In the genomic region with DNA sequence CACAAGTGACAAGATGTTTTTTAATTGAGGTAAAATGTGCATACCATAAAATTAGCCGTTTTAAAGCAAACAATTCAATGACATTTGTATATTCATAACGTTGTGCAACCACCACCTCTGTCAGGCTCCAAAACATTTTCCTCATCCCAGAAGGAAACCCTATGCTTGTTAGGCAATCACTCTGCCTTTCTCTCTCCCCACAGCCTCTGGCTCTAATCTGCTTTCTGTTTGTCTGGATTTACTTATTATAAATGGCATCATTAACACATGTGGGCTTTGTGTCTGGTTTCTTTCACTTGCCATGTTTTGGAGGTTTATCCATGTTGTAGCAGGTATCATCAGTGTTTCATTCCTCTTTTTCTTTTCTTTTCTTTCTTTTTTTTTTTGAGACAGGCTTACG, we compare ENCODE assay signal across 21 cellular contexts. TPM values are rescaled to one million over a fixed set of nuclear protein-coding genes. Genes with fewer than 3 reads are reported as not detected.
DNase-seq lines count a peak whose midpoint lies in the region; TF ChIP-seq lines count a peak whose summit lies in the region.
"Had no signal": no experiment of that assay in that cellular context is flagged by ENCODE, and none has a peak within 500 bp of the region (broad histone marks: within the 10 kb centered on the region; RNA-seq: fewer than 3 reads in every experiment).

No MANE protein-coding gene starts in this region.

- H3K4me1 Mint-ChIP-seq in endothelial cell (ENCODE audit: unreplicated experiment) (peaks cover 31% of the 10 kb centered on the region), mesothelial cell of epicardium (peaks cover 38% of the 10 kb centered on the region)

- H3K79me2 ChIP-seq in hepatocyte: no peaks in the 10 kb centered on the region

- H3K27me3 ChIP-seq in hepatocyte: peaks cover 16% of the 10 kb centered on the region

- H3K27ac ChIP-seq in hepatocyte: no peak overlapping the region
- H3K27ac ChIP-seq: ascending aorta, heart right ventricle had no signal

- no peaks in the 10 kb centered on the region for H4K20me1 ChIP-seq in hepatocyte (ENCODE audit: insufficient read depth, poor library complexity, severe bottlenecking)

- H3K27me3 Mint-ChIP-seq in endothelial cell (ENCODE audit: unreplicated experiment) (peaks cover 16% of the 10 kb centered on the region), mesothelial cell of epicardium (ENCODE audit: low read depth) (peaks cover 22% of the 10 kb centered on the region)

- peak overlapping the region; percentile 78 for H3K4me3 Mint-ChIP-seq in endothelial cell (ENCODE audit: unreplicated experiment)
- H3K4me3 Mint-ChIP-seq in mesothelial cell of epicardium: no peak overlapping the region
- H3K4me3 Mint-ChIP-seq: activated CD4-positive, alpha-beta T cell treated with anti-CD3 and anti-CD28 coated beads, Interleukin-2, amount 10 ng/mL, durations not matched to agents 24 days and 14 days had no signal

- peaks cover 29% of the 10 kb centered on the region for H3K4me1 ChIP-seq in hepatocyte (ENCODE audit: insufficient read depth)

- H3K27ac Mint-ChIP-seq in endothelial cell (ENCODE audit: unreplicated experiment) (peak overlapping the region; percentile 83), mesothelial cell of epicardium (no peak overlapping the region)

- no peaks in the 10 kb centered on the region for H3K9me2 ChIP-seq in hepatocyte (replicated peaks; ENCODE audit: insufficient read depth)

- no peaks in the 10 kb centered on the region for H3K36me3 ChIP-seq in hepatocyte (replicated peaks; ENCODE audit: insufficient read depth, low read depth)
- H3K36me3 ChIP-seq: ascending aorta, heart right ventricle had no signal

- TF ChIP-seq CTCF in AG09319 (IDR thresholded peaks at IDR 0.05; ENCODE audit: low read depth, low read length) (no peak), endothelial cell (IDR thresholded peaks at IDR 0.05; ENCODE audit: unreplicated experiment) (no peak), hepatocyte (IDR thresholded peaks at IDR 0.05; ENCODE audit: poor library complexity) (no peak), mesothelial cell of epicardium (IDR thresholded peaks at IDR 0.05; ENCODE audit: unreplicated experiment) (no peak)

- H3K9me3 Mint-ChIP-seq in endothelial cell (ENCODE audit: unreplicated experiment): no peaks in the 10 kb centered on the region
- H3K9me3 Mint-ChIP-seq in mesothelial cell of epicardium: no peaks in the 10 kb centered on the region
- H3K9me3 Mint-ChIP-seq: naive thymus-derived CD8-positive, alpha-beta T cell had no signal

- no peaks in the 10 kb centered on the region for H3K9me3 ChIP-seq in hepatocyte (ENCODE audit: low read depth)
- H3K9me3 ChIP-seq: ascending aorta had no signal

- H3K36me3 Mint-ChIP-seq in endothelial cell (ENCODE audit: low read depth, unreplicated experiment) (peaks cover 21% of the 10 kb centered on the region), mesothelial cell of epicardium (no peaks in the 10 kb centered on the region)
- H3K36me3 Mint-ChIP-seq: naive thymus-derived CD8-positive, alpha-beta T cell had no signal

- peak; percentile 67 for DNase-seq in AG09319 (ENCODE audit: extremely low read depth, low read depth)
- peak; percentile 3 for DNase-seq in NAMALWA (ENCODE audit: low spot score)
- DNase-seq in endothelial cell (ENCODE audit: low spot score): no peak
- DNase-seq in hepatocyte (ENCODE audit: low spot score): peak; percentile 48
- DNase-seq in kidney tubule cell (ENCODE audit: low spot score): no peak
- no peak for DNase-seq in mesothelial cell of epicardium (ENCODE audit: low spot score in 2 of 2, unreplicated experiment in 2 of 2)
- DNase-seq in NCI-H2107 treated with DMSO at 0.1 percent for 48 hours (lab: John Stamatoyannopoulos, UW; ENCODE audit: unreplicated experiment): no peak
- no peak for DNase-seq in stimulated activated CD4-positive, alpha-beta T cell treated with anti-CD3 and anti-CD28 coated beads, Interleukin-4, amount 100 ng/mL, for 1 hour
- DNase-seq: activated CD4-positive, alpha-beta T cell treated with anti-CD3 and anti-CD28 coated beads, Interleukin-2, amount 10 ng/mL, durations not matched to agents 24 days and 14 days; activated CD8-positive, alpha-beta memory T cell treated with anti-CD3 and anti-CD28 coated beads, Interleukin-2, amount 50 U/mL, for 48 hours; activated gamma-delta T cell treated with Interleukin-2 at 50 U/mL for 16 hours; GF-D8; heart right ventricle; naive thymus-derived CD8-positive, alpha-beta T cell; NCI-H1694; NCI-H446; RPMI8226; small intestine; stimulated activated CD8-positive, alpha-beta memory T cell treated with anti-CD3 and anti-CD28 coated beads, Interleukin-4, amount 100 ng/mL, for 48 hours; substantia nigra had no signal

- no peak overlapping the region for H3K4me2 ChIP-seq in hepatocyte

- no peak overlapping the region for H3K4me3 ChIP-seq in hepatocyte
- H3K4me3 ChIP-seq: ascending aorta, heart right ventricle had no signal

- H2AFZ ChIP-seq in hepatocyte: no peak overlapping the region

- WGBS in hepatocyte (ENCODE audit: low lambda C conversion rate, missing lambda C conversion rate): 67% methylated on average over 3 of the region's 3 CpGs

RNA-seq across cellular contexts. Expression of gene N4BP3, which starts 1.4 kb away (rescaled TPM):
- total RNA-seq in endothelial cell (ENCODE audit: unreplicated experiment) (107 TPM), hepatocyte (1.4 and 2.3 TPM in 2 replicates), mesothelial cell of epicardium (1.8 to 2.3 TPM (median 2.1 TPM) in 3 replicates)
- polyA plus RNA-seq in hepatocyte: 1.3 and 1.6 TPM in 2 replicates

RNA-seq across cellular contexts. Expression of gene RMND5B, which starts 18.9 kb away (rescaled TPM):
- total RNA-seq in endothelial cell (ENCODE audit: unreplicated experiment): 70.4 TPM
- 24.6 and 27.2 TPM in 2 replicates for total RNA-seq in hepatocyte
- 33.2 and 42.2 TPM in 2 replicates for polyA plus RNA-seq in hepatocyte
- total RNA-seq in mesothelial cell of epicardium: 32.6 to 34.5 TPM (median 34.0 TPM) in 3 replicates

RNA-seq across cellular contexts. Expression of gene NHP2, which starts 41.8 kb away (rescaled TPM):
- 84.7 TPM for total RNA-seq in endothelial cell (ENCODE audit: unreplicated experiment)
- 178 and 188 TPM in 2 replicates for total RNA-seq in hepatocyte
- 148 and 149 TPM in 2 replicates for polyA plus RNA-seq in hepatocyte
- 112 to 120 TPM (median 116 TPM) in 3 replicates for total RNA-seq in mesothelial cell of epicardium

Comparison
In these comparisons a context has a peak if more than half of its experiments do, and no peak if none do; other contexts are left out.
1. DNase-seq: peak in AG09319 (single experiment), NAMALWA (single experiment) and hepatocyte (single experiment); none in endothelial cell (single experiment), kidney tubule cell (single experiment), mesothelial cell of epicardium (0 of 2), NCI-H2107 treated with DMSO at 0.1 percent for 48 hours (single experiment) and stimulated activated CD4-positive, alpha-beta T cell treated with anti-CD3 and anti-CD28 coated beads, Interleukin-4, amount 100 ng/mL, for 1 hour (single experiment).
2. RNA of gene N4BP3, which starts 1.4 kb away (total RNA-seq): 107 TPM in endothelial cell (single experiment); 1.4 to 2.3 TPM in hepatocyte and 1.8 to 2.3 TPM in mesothelial cell of epicardium; every median in the first group is over 10 times any median in the second.